In genomic region chr7:43431020-43431595, GRCh38 we compare ENCODE assay signal across 21 cellular contexts.
DNase-seq lines count a peak whose midpoint lies in the region; ATAC-seq, FAIRE-seq and TF ChIP-seq lines count a peak whose summit lies in the region.
"Had no signal": no experiment of that assay in that cellular context is flagged by ENCODE, and none has a peak within 500 bp of the region (broad histone marks: within the 10 kb centered on the region; RNA-seq: fewer than 3 reads in every experiment).

No MANE protein-coding gene starts in this region.

- no peaks in the 10 kb centered on the region for H3K9me3 ChIP-seq in A549
- H3K9me3 ChIP-seq in astrocyte (ENCODE audit: insufficient read depth, low read depth, low read length) = no peaks in the 10 kb centered on the region
- H3K9me3 ChIP-seq: MG63 had no signal

- TF ChIP-seq POLR2A in A549 (IDR thresholded peaks at IDR 0.05; ENCODE audit: low read length) = no peak
- TF ChIP-seq POLR2A in H54 (IDR thresholded peaks at IDR 0.05; ENCODE audit: low read depth, low read length) = no peak

- H3K4me3 ChIP-seq in A549 (no peak overlapping the region), astrocyte (ENCODE audit: insufficient read depth, low read depth, low read length) (no peak overlapping the region)
- H3K4me3 ChIP-seq: MG63 had no signal

- no peaks in the 10 kb centered on the region for H3K27me3 ChIP-seq in astrocyte (ENCODE audit: insufficient read depth, low read length)
- H3K27me3 ChIP-seq: MG63 had no signal

- TF ChIP-seq CTCF in A549 (IDR thresholded peaks at IDR 0.05) = no peak
- TF ChIP-seq CTCF in astrocyte (IDR thresholded peaks at IDR 0.05; ENCODE audit: insufficient read depth, low read depth, low read length) = no peak

- H3K4me2 ChIP-seq in A549 = no peak overlapping the region
- H3K4me2 ChIP-seq in astrocyte (ENCODE audit: low read length) = no peak overlapping the region

- H3K79me2 ChIP-seq in astrocyte (ENCODE audit: insufficient read depth, low read length) = no peaks in the 10 kb centered on the region

- in situ Hi-C loops in ACHN (cut with HindIII; ENCODE audit: low pct_ligation_motif_present, low pct_unique_long_range_greater_than_20kb, low sequenced_read_pairs) = no loop called here

- no peaks in the 10 kb centered on the region for H3K27me3 Mint-ChIP-seq in astrocyte (ENCODE audit: low read depth, unreplicated experiment)
- H3K27me3 Mint-ChIP-seq: type B pancreatic cell had no signal

- peak overlapping the region; percentile 55 for H3K4me3 Mint-ChIP-seq in astrocyte (ENCODE audit: unreplicated experiment)
- H3K4me3 Mint-ChIP-seq: CD8-positive, alpha-beta memory T cell; mesothelial cell of epicardium; neural crest cell; stimulated activated naive B cell treated with anti-CD40 and anti-IgM and Interleukin-4, amounts not matched to agents 10 μg/mL and 1 μg/mL and 100 μg/mL, for 72 hours; T-helper 2 cell treated with Interferon-gamma antibody and Interleukin-4, amounts not matched to agents 5 μg/mL and 100 μg/mL, for 36 hours; type B pancreatic cell had no signal

- CTCF ChIA-PET in A549 (lab: Yijun Ruan, JAX) = interaction anchor here (0.6 to 2.1 kb wide), 3 partner anchors 9 to 490 kb away, joined by 3 to 13 read pairs (median 3); no protein-coding TSS in a partner anchor

- H3K4me1 ChIP-seq in A549 (peaks cover 14% of the 10 kb centered on the region; the same call in 2 of the 3 replicates), astrocyte (ENCODE audit: insufficient read depth, low read length) (no peaks in the 10 kb centered on the region)

- H2AFZ ChIP-seq in astrocyte (ENCODE audit: low read depth, low read length) = no peak overlapping the region

- 76% methylated on average over 3 of the region's 3 CpGs for WGBS in A549 (ENCODE audit: missing lambda C conversion rate)

- no peaks in the 10 kb centered on the region for H3K36me3 ChIP-seq in astrocyte (ENCODE audit: insufficient read depth, low read length)
- H3K36me3 ChIP-seq: MG63 had no signal

- ATAC-seq in A549 = no peak; a peak in 1 of 6 replicates
- ATAC-seq: stimulated activated naive B cell treated with anti-CD40 and anti-IgM and Interleukin-4, amounts not matched to agents 10 μg/mL and 1 μg/mL and 100 μg/mL, for 72 hours had no signal

- FAIRE-seq in A549 (lab: Jason Lieb, UNC) (no peak), H54 (lab: Jason Lieb, UNC) (no peak), astrocyte (lab: Jason Lieb, UNC) (no peak)

- H3K4me1 Mint-ChIP-seq in astrocyte (ENCODE audit: low read depth, unreplicated experiment) = peaks cover 15% of the 10 kb centered on the region
- H3K4me1 Mint-ChIP-seq: CD8-positive, alpha-beta memory T cell had no signal

- H3K36me3 Mint-ChIP-seq in astrocyte (ENCODE audit: low read depth, unreplicated experiment) = no peaks in the 10 kb centered on the region
- H3K36me3 Mint-ChIP-seq: CD8-positive, alpha-beta memory T cell; mesothelial cell of epicardium; type B pancreatic cell had no signal

- H3K27ac Mint-ChIP-seq in astrocyte (ENCODE audit: unreplicated experiment) = peak overlapping the region; percentile 11
- H3K27ac Mint-ChIP-seq: CD8-positive, alpha-beta memory T cell; mesothelial cell of epicardium; stimulated activated naive B cell treated with anti-CD40 and anti-IgM and Interleukin-4, amounts not matched to agents 10 μg/mL and 1 μg/mL and 100 μg/mL, for 72 hours; T-helper 2 cell treated with Interferon-gamma antibody and Interleukin-4, amounts not matched to agents 5 μg/mL and 100 μg/mL, for 36 hours; type B pancreatic cell had no signal

- no peak for TF ChIP-seq EP300 in A549 (IDR thresholded peaks at IDR 0.05)

- peaks cover 2% of the 10 kb centered on the region for H3K9me3 Mint-ChIP-seq in astrocyte (ENCODE audit: unreplicated experiment)
- H3K9me3 Mint-ChIP-seq: T-helper 2 cell treated with Interferon-gamma antibody and Interleukin-4, amounts not matched to agents 5 μg/mL and 100 μg/mL, for 36 hours had no signal

- H3K27ac ChIP-seq in A549 (peak overlapping the region in 1 of 2 experiments; percentile 55; a peak in 3 of 6 replicates), astrocyte (ENCODE audit: low read depth, low read length) (no peak overlapping the region)

- no peak overlapping the region for H3K9ac ChIP-seq in astrocyte (ENCODE audit: low read length)

- no peak for DNase-seq in A549 (ENCODE audit: low read depth in 1 of 2, low spot score in 1 of 2)
- peak; percentile 52 for DNase-seq in H54 (ENCODE audit: insufficient read length, low spot score)
- peak; percentile 42 for DNase-seq in astrocyte (ENCODE audit: low read depth)
- DNase-seq in iPS-NIHi7 (ENCODE audit: extremely low spot score) = peak; percentile 18
- no peak for DNase-seq in ACHN
- DNase-seq in posterior cingulate gyrus = no peak
- DNase-seq in Ammon's horn (ENCODE audit: low spot score) = no peak
- no peak for DNase-seq in SHP77 treated with DMSO at 0.1 percent for 48 hours (lab: John Stamatoyannopoulos, UW)
- DNase-seq: activated CD4-positive, CD25-positive, alpha-beta regulatory T cell treated with anti-CD3 and anti-CD28 coated beads, Interleukin-2, amount 50 U/mL, for 72 hours; amygdala; CD8-positive, alpha-beta memory T cell; glutamatergic neuron; MG63; NCI-H187; retina; SIG-M5; stimulated activated naive B cell treated with anti-CD40 and anti-IgM and Interleukin-4, amounts not matched to agents 10 μg/mL and 1 μg/mL and 100 μg/mL, for 72 hours had no signal

- POLR2A ChIA-PET in A549 (lab: Yijun Ruan, JAX) = interaction anchor here (0.7 kb wide), 1 partner anchor 545 kb away, joined by 3 read pairs; no protein-coding TSS in a partner anchor

- no peaks in the 10 kb centered on the region for H4K20me1 ChIP-seq in astrocyte (ENCODE audit: insufficient read depth, low read length)

- intact Hi-C loops in posterior cingulate gyrus (cut with DNase I) = no loop called here

- no peak for TF ChIP-seq RAD21 in A549 (conservative IDR thresholded peaks at IDR 0.05 in 1 of 2, IDR thresholded peaks at IDR 0.05 in 1 of 2)

TF ChIP-seq in A549, 52 proteins besides CTCF, POLR2A, EP300 and RAD21:
- no peak for TF ChIP-seq FOSL2 (IDR thresholded peaks at IDR 0.05)
- peak; percentile 34; the same call in 1 of the 2 replicates for TF ChIP-seq FOSL2 (CRISPR knock-in tag; IDR thresholded peaks at IDR 0.05)
- no peak for TF ChIP-seq GATA3 (IDR thresholded peaks at IDR 0.05; ENCODE audit: borderline replicate concordance)

Comparison
In these comparisons a context has a peak if more than half of its experiments do, and no peak if none do; other contexts are left out.
1. DNase-seq: peak in H54 (single experiment), astrocyte (single experiment) and iPS-NIHi7 (single experiment); none in A549 (0 of 2), ACHN (single experiment), posterior cingulate gyrus (0 of 10), Ammon's horn (single experiment) and SHP77 treated with DMSO at 0.1 percent for 48 hours (single experiment).